Comparison of ENCODE assay signal across 8 cellular contexts in genomic region chr6:27295301-27296079, GRCh38. TPM values are rescaled to one million over a fixed set of nuclear protein-coding genes. Genes with fewer than 3 reads are reported as not detected.
DNase-seq lines count a peak whose midpoint lies in the region; ATAC-seq and TF ChIP-seq lines count a peak whose summit lies in the region.

No MANE protein-coding gene starts in this region.

- TF ChIP-seq CTCF in CD8-positive, alpha-beta T cell (IDR thresholded peaks at IDR 0.05), result no peak
- TF ChIP-seq CTCF in WTC11 (IDR thresholded peaks at IDR 0.05) (no peak), natural killer cell (IDR thresholded peaks at IDR 0.05) (no peak)

- POLR2A ChIA-PET in CD8-positive, alpha-beta T cell (lab: Charles Lee), result no interaction called here
- POLR2A ChIA-PET in WTC11 (lab: Charles Lee), result interaction anchor here (0.6 to 1.3 kb wide), 9 partner anchors 8 to 462 kb away, joined by 3 to 6 read pairs (median 4); a partner anchor contains a TSS

- peaks cover 86% of the 10 kb centered on the region for H3K27me3 Mint-ChIP-seq in CD8-positive, alpha-beta T cell (ENCODE audit: low read depth)
- H3K27me3 Mint-ChIP-seq in WTC11 (ENCODE audit: low read depth) (peaks cover 29% of the 10 kb centered on the region), natural killer cell (ENCODE audit: low read depth in 2 of 2) (peaks cover 54 to 93% of the 10 kb centered on the region in 2 donors)

- no peak for DNase-seq in CD8-positive, alpha-beta T cell
- peak; percentile 41 for DNase-seq in WTC11 (ENCODE audit: low spot score)
- DNase-seq in iris pigment epithelial cell (ENCODE audit: low read depth), result peak; percentile 95
- DNase-seq in effector CD4-positive, alpha-beta T cell, result no peak
- DNase-seq in natural killer cell, result no peak
- DNase-seq in C1 segment of cervical spinal cord (lab: John Stamatoyannopoulos, UW), result no peak
- DNase-seq in left ventricle myocardium superior, result no peak

- H3K36me3 Mint-ChIP-seq in CD8-positive, alpha-beta T cell, result no peaks in the 10 kb centered on the region
- no peaks in the 10 kb centered on the region for H3K36me3 Mint-ChIP-seq in WTC11
- H3K36me3 Mint-ChIP-seq in natural killer cell, result peaks cover 47% of the 10 kb centered on the region

- no peak overlapping the region for H3K4me3 ChIP-seq in CD8-positive, alpha-beta T cell (ENCODE audit: low read depth, low read length)
- H3K4me3 ChIP-seq in HUES6 (ENCODE audit: low read depth, low read length), result peak overlapping the region; percentile 90

- CTCF ChIA-PET in CD8-positive, alpha-beta T cell (lab: Charles Lee), result interaction anchor here (0.8 to 1.4 kb wide), 3 partner anchors 17 to 314 kb away, joined by 3 to 4 read pairs (median 3); no protein-coding TSS in a partner anchor
- CTCF ChIA-PET in WTC11 (lab: Charles Lee), result interaction anchor here (0.6 to 2.4 kb wide), 16 partner anchors 9 to 466 kb away, joined by 3 to 21 read pairs (median 6); partner anchors contain the start of genes POM121L2 and ZNF184

- H3K4me1 ChIP-seq in CD8-positive, alpha-beta T cell (ENCODE audit: insufficient read depth, low read length), result no peaks in the 10 kb centered on the region
- no peaks in the 10 kb centered on the region for H3K4me1 ChIP-seq in HUES6 (ENCODE audit: control insufficient read depth, insufficient read depth, low read length)

- peak overlapping the region; percentile 30 for H3K9ac ChIP-seq in HUES6 (ENCODE audit: low read length)

- peaks cover 65% of the 10 kb centered on the region for H3K27me3 ChIP-seq in CD8-positive, alpha-beta T cell (ENCODE audit: insufficient read depth, low read length)
- H3K27me3 ChIP-seq in HUES6 (ENCODE audit: control insufficient read depth, insufficient read depth, low read length), result peaks cover 20% of the 10 kb centered on the region

- no peaks in the 10 kb centered on the region for H3K4me1 Mint-ChIP-seq in CD8-positive, alpha-beta T cell (ENCODE audit: low read depth)
- H3K4me1 Mint-ChIP-seq in WTC11, result peaks cover 35% of the 10 kb centered on the region
- no peaks in the 10 kb centered on the region for H3K4me1 Mint-ChIP-seq in natural killer cell

- no peak overlapping the region for H3K27ac ChIP-seq in CD8-positive, alpha-beta T cell (ENCODE audit: low read depth, low read length)
- H3K27ac ChIP-seq in HUES6 (ENCODE audit: low read depth, low read length), result no peak overlapping the region

- intact Hi-C loops in CD8-positive, alpha-beta T cell (cut with DNase I, micrococcal nuclease), result loop anchor here (5.0 to 10.0 kb wide), 3 partner anchors 58 to 379 kb away; no protein-coding TSS in a partner anchor
- intact Hi-C loops in natural killer cell (cut with micrococcal nuclease) (loop anchor here (10.0 kb wide), 1 partner anchor 379 kb away; no protein-coding TSS in a partner anchor), left ventricle myocardium superior (cut with micrococcal nuclease) (no loop called here)

- peaks cover 36% of the 10 kb centered on the region for H3K9me3 Mint-ChIP-seq in CD8-positive, alpha-beta T cell
- H3K9me3 Mint-ChIP-seq in WTC11, result no peaks in the 10 kb centered on the region
- peaks cover 8 to 9% of the 10 kb centered on the region in 2 donors for H3K9me3 Mint-ChIP-seq in natural killer cell

- H3K9me3 ChIP-seq in CD8-positive, alpha-beta T cell (ENCODE audit: low read length), result peaks cover 10% of the 10 kb centered on the region
- no peaks in the 10 kb centered on the region for H3K9me3 ChIP-seq in HUES6 (ENCODE audit: control insufficient read depth, insufficient read depth, low read depth, low read length)

- ATAC-seq in CD8-positive, alpha-beta T cell, result no peak
- ATAC-seq in WTC11 (peak; percentile 46), natural killer cell (no peak), left ventricle myocardium superior (no peak)

- H3K36me3 ChIP-seq in CD8-positive, alpha-beta T cell (ENCODE audit: insufficient read depth, low read length), result no peaks in the 10 kb centered on the region
- no peaks in the 10 kb centered on the region for H3K36me3 ChIP-seq in HUES6 (ENCODE audit: control insufficient read depth, insufficient read depth, low read length)

- H3K4me3 Mint-ChIP-seq in CD8-positive, alpha-beta T cell, result no peak overlapping the region
- peak overlapping the region; percentile 93 for H3K4me3 Mint-ChIP-seq in WTC11
- no peak overlapping the region for H3K4me3 Mint-ChIP-seq in natural killer cell

- H3K27ac Mint-ChIP-seq in CD8-positive, alpha-beta T cell, result peak overlapping the region; percentile 6
- no peak overlapping the region for H3K27ac Mint-ChIP-seq in WTC11
- H3K27ac Mint-ChIP-seq in natural killer cell, result no peak overlapping the region

TF ChIP-seq in WTC11, 78 proteins besides CTCF, POLR2A, EP300 and RAD21 (continues in another document):
- TF ChIP-seq USF1 (CRISPR knock-in tag; IDR thresholded peaks at IDR 0.05) (no peak), ATF6 (CRISPR knock-in tag; IDR thresholded peaks at IDR 0.05) (no peak), E2F4 (CRISPR knock-in tag; IDR thresholded peaks at IDR 0.05; ENCODE audit: borderline replicate concordance, low read depth) (no peak), CREM (CRISPR knock-in tag; IDR thresholded peaks at IDR 0.05) (peak; percentile 72; the same call in 1 of the 2 replicates), ZBTB43 (CRISPR knock-in tag; IDR thresholded peaks at IDR 0.05) (peak; percentile 47; the same call in 1 of the 2 replicates), GTF2I (CRISPR knock-in tag; conservative IDR thresholded peaks at IDR 0.05) (no peak), ZNF121 (CRISPR knock-in tag; IDR thresholded peaks at IDR 0.05) (no peak), HMGXB4 (CRISPR knock-in tag; IDR thresholded peaks at IDR 0.05) (peak; percentile 85)

RNA-seq across cellular contexts. Expression of gene POM121L2, which starts 16.6 kb away (rescaled TPM):
- total RNA-seq in CD8-positive, alpha-beta T cell, result not detected
- total RNA-seq in WTC11 (2021) (0.13 to 0.16 TPM in 2 of 3 replicates, not detected in the other), natural killer cell (not detected), left ventricle myocardium superior (not detected)

RNA-seq across cellular contexts. Expression of gene PRSS16, which starts 48.0 kb away (rescaled TPM):
- total RNA-seq in CD8-positive, alpha-beta T cell, result under 1 TPM; 0.58 to 0.62 TPM
- 18.5 to 21.1 TPM (median 19.3 TPM) in 3 replicates for total RNA-seq in WTC11 (2021)
- 1 to 10 TPM in 1 of 3 donors, not detected in 2; 2.0 TPM for total RNA-seq in natural killer cell
- not detected for total RNA-seq in left ventricle myocardium superior

Comparison
In these comparisons a context has a peak if more than half of its experiments do, and no peak if none do; other contexts are left out.
1. DNase-seq: peak in WTC11 (single experiment) and iris pigment epithelial cell (single experiment); none in CD8-positive, alpha-beta T cell (0 of 7), effector CD4-positive, alpha-beta T cell (single experiment), natural killer cell (single experiment), C1 segment of cervical spinal cord (0 of 14) and left ventricle myocardium superior (single experiment).